ENCODE assay signal across 8 cellular contexts in genomic region chr4:183504064-183504929, GRCh38. TPM values are rescaled to one million over a fixed set of nuclear protein-coding genes. Genes with fewer than 3 reads are reported as not detected.
DNase-seq lines count a peak whose midpoint lies in the region; ATAC-seq and TF ChIP-seq lines count a peak whose summit lies in the region.

No MANE protein-coding gene starts in this region.

- peaks cover 44% of the 10 kb centered on the region for H3K79me2 ChIP-seq in PC-9 (ENCODE audit: low read depth)

- ATAC-seq in GM21717 (IDR thresholded peaks at IDR 0.05; ENCODE audit: unreplicated experiment), result peak; percentile 74
- ATAC-seq in esophagus mucosa, result peak; percentile 97

- peak overlapping the region; percentile 95 for H2AFZ ChIP-seq in PC-9

- peak overlapping the region; percentile 63 for H3K27ac ChIP-seq in PC-9

- TF ChIP-seq CTCF in PC-9 (conservative IDR thresholded peaks at IDR 0.05), result no peak

- DNase-seq in DMS53 treated with DMSO at 0.1 percent for 48 hours (lab: John Stamatoyannopoulos, UW; ENCODE audit: unreplicated experiment), result peak; percentile 81
- peak; percentile 99 for DNase-seq in KBM-7
- peak; percentile 86 to 99 for DNase-seq in PC-9
- DNase-seq in activated T-cell treated with anti-CD3 and anti-CD28 coated beads, Interleukin-2, amount 50 U/mL, for 48 hours, result peak; percentile 99 to 100
- peak; percentile 98 for DNase-seq in myocyte (ENCODE audit: low read depth)
- DNase-seq in stimulated activated CD8-positive, alpha-beta memory T cell treated with anti-CD3 and anti-CD28 coated beads, Interleukin-7, amount 100 ng/mL, for 48 hours (ENCODE audit: extremely low read depth in 1 of 2, low read depth in 1 of 2), result peak; percentile 98 to 100

- in situ Hi-C loops in KBM-7 (cut with MboI; ENCODE audit: low pct_unique_long_range_greater_than_20kb, low sequenced_read_pairs), result no loop called here

- no peaks in the 10 kb centered on the region for H3K9me3 ChIP-seq in PC-9 (ENCODE audit: insufficient read depth, low read depth)

- no peaks in the 10 kb centered on the region for H3K27me3 ChIP-seq in PC-9 (ENCODE audit: insufficient read depth, low read depth)

- H3K4me2 ChIP-seq in PC-9, result peak overlapping the region; percentile 91

- intact Hi-C loops in PC-9 (cut with micrococcal nuclease; ENCODE audit: unreplicated experiment), result loop anchor here (1.0 to 5.0 kb wide), 5 partner anchors 11 to 155 kb away; partner anchors contain the start of genes CDKN2AIP, RWDD4 and TRAPPC11

- H3K9me2 ChIP-seq in PC-9 (ENCODE audit: insufficient read depth), result no peaks in the 10 kb centered on the region

- H4K20me1 ChIP-seq in PC-9 (ENCODE audit: insufficient read depth), result no peaks in the 10 kb centered on the region

- no peaks in the 10 kb centered on the region; the same call in 1 of the 2 replicates for H3F3A ChIP-seq in PC-9 (ENCODE audit: insufficient read depth, low read depth)

- H3K4me3 ChIP-seq in PC-9, result peak overlapping the region; percentile 63

- POLR2A ChIA-PET in PC-9 (lab: Charles Lee; ENCODE audit: unreplicated experiment), result no interaction called here

- BruUV-seq in PC-9 (replicated peaks; lab: Mats Ljungman, UMichigan), result no TSS peak

- no peaks in the 10 kb centered on the region for H3K36me3 ChIP-seq in PC-9 (ENCODE audit: low read depth)

- CTCF ChIA-PET in PC-9 (lab: Charles Lee), result interaction anchor here (0.6 kb wide), 1 partner anchor 741 kb away, joined by 3 read pairs; no protein-coding TSS in a partner anchor

- H3K4me1 ChIP-seq in PC-9 (replicated peaks; ENCODE audit: insufficient read depth), result peaks cover 11% of the 10 kb centered on the region

RNA-seq across cellular contexts. Expression of gene ING2, which starts 0.6 kb away (rescaled TPM):
- total RNA-seq in PC-9 (2021), result 10.6 and 11.6 TPM in 2 replicates
- total RNA-seq in esophagus mucosa, result 13.3 TPM
- total RNA-seq in myocyte, result 15.3 and 15.5 TPM in 2 replicates
- polyA plus RNA-seq in myocyte (2012), result 12.2 TPM

RNA-seq across cellular contexts. Expression of gene CDKN2AIP, which starts 59.9 kb away (rescaled TPM):
- 7.7 and 8.7 TPM in 2 replicates for total RNA-seq in PC-9 (2021)
- 17.8 TPM for total RNA-seq in esophagus mucosa
- 15.2 and 20.1 TPM in 2 replicates for total RNA-seq in myocyte
- polyA plus RNA-seq in myocyte (2012), result 7.6 TPM

Comparison
In these comparisons a context has a peak if more than half of its experiments do, and no peak if none do; other contexts are left out.
1. Peak in every context shown above with its lines: DNase-seq, ATAC-seq, H3K4me3 ChIP-seq and H3K27ac ChIP-seq.